In the genomic region with DNA sequence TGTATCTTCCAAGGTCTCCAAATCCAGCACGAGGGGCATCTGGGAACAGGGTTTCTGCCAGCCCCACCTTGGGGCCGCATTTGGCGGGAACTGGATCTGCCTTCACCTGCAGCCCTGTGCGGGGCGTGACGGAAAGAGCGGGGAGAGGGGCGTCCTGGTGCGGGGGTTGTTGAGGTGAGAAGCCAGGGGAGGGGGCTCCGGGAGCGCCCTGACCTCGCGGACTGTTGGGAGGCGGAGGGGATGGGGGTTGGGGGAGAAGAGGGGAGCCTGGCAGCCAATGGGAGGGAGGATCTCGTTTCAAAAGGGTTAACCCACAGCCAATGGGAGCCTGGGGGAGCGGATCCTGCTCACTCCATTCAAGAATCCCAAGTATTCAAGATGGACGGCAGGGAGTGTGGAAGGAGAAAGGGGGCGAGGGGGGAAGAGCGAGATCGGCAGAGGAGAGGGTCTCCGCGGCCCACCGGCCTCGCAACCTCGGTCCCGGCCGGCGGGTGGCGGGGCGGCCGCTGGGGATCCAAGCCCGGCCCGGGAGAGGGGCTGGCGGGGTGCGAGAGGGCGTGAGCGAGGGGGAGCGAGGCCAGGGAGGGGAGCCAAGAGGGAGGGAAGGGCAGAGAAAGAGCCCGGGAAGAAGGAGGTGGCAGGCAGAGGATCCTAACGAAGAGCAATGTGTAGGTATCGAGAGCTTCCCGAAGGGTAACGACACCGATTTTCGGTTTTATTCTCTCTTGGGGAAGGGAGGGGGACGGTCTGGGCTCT, we compare ENCODE assay signal across 8 cellular contexts. TPM values are rescaled to one million over a fixed set of nuclear protein-coding genes. Genes with fewer than 3 reads are reported as not detected.
DNase-seq lines count a peak whose midpoint lies in the region; ATAC-seq, FAIRE-seq and TF ChIP-seq lines count a peak whose summit lies in the region.

No MANE protein-coding gene starts in this region.

- POLR2A ChIA-PET in SK-N-SH (lab: Yijun Ruan, JAX) (interaction anchor here (1.0 to 1.8 kb wide), 2 partner anchors 40 to 70 kb away, joined by 4 to 11 read pairs; a partner anchor contains a TSS), endothelial cell of umbilical vein (lab: Charles Lee) (no interaction called here)

- H3K9me3 ChIP-seq in SK-N-SH, result no peaks in the 10 kb centered on the region
- H3K9me3 ChIP-seq in endothelial cell of umbilical vein (replicated peaks; ENCODE audit: control insufficient read depth, insufficient read depth, low read length), result no peaks in the 10 kb centered on the region

- BruUV-seq in endothelial cell of umbilical vein (replicated peaks; lab: Mats Ljungman, UMichigan), result no TSS peak

- 3% methylated on average over 46 of the region's 46 CpGs for WGBS in SK-N-SH (ENCODE audit: low lambda C conversion rate)

- H2AFZ ChIP-seq in SK-N-SH (ENCODE audit: low read depth), result peak overlapping the region; percentile 99
- peak overlapping the region; percentile 98 for H2AFZ ChIP-seq in endothelial cell of umbilical vein (ENCODE audit: low read depth, low read length)

- DNase-seq in GM04503 (ENCODE audit: low read depth) (peak; percentile 54), HuH-7.5 (ENCODE audit: low spot score) (peak; percentile 98), SK-N-SH (peak; percentile 98), endothelial cell of umbilical vein (ENCODE audit: low read depth, low spot score) (peak; percentile 80), medulla oblongata (ENCODE audit: extremely low spot score) (peak; percentile 51), superior temporal gyrus (ENCODE audit: extremely low spot score) (peak; percentile 72)
- DNase-seq in effector CD4-positive, alpha-beta T cell, result no peak

- H3K4me2 ChIP-seq in SK-N-SH, result peak overlapping the region; percentile 99
- H3K4me2 ChIP-seq in endothelial cell of umbilical vein (ENCODE audit: insufficient read depth, low read length), result peak overlapping the region; percentile 92

- no peaks in the 10 kb centered on the region for H3K27me3 ChIP-seq in SK-N-SH (ENCODE audit: insufficient read depth)
- H3K27me3 ChIP-seq in endothelial cell of umbilical vein (ENCODE audit: control insufficient read depth in 2 of 2, insufficient read depth in 2 of 2, low read length in 2 of 2), result peaks cover 2 to 7% of the 10 kb centered on the region in 2 experiments

- peak; percentile 93 for FAIRE-seq in endothelial cell of umbilical vein (lab: Jason Lieb, UNC)

- TF ChIP-seq EP300 in SK-N-SH (IDR thresholded peaks at IDR 0.05; ENCODE audit: borderline replicate concordance in 1 of 2, low read depth in 1 of 2, low read length in 1 of 2), result no peak

- H4K20me1 ChIP-seq in SK-N-SH (ENCODE audit: insufficient read depth), result peaks cover 29% of the 10 kb centered on the region
- no peaks in the 10 kb centered on the region for H4K20me1 ChIP-seq in endothelial cell of umbilical vein (replicated peaks; ENCODE audit: control insufficient read depth, extremely low read depth, insufficient read depth, low read length)

- H3K4me3 ChIP-seq in SK-N-SH (ENCODE audit: low read depth in 2 of 2, low read length in 1 of 2), result peak overlapping the region; percentile 86 to 99
- peak overlapping the region; percentile 55 to 87 (median 74) for H3K4me3 ChIP-seq in endothelial cell of umbilical vein (replicated peaks in 1 of 3; ENCODE audit: insufficient read depth in 1 of 3, low read depth in 1 of 3, low read length in 3 of 3)

- peak overlapping the region; percentile 99 for H3K9ac ChIP-seq in SK-N-SH
- peak overlapping the region; percentile 89 for H3K9ac ChIP-seq in endothelial cell of umbilical vein (replicated peaks; ENCODE audit: extremely low read depth, insufficient read depth, low read length)

- H3K27ac ChIP-seq in SK-N-SH (ENCODE audit: low read depth in 2 of 2, low read length in 1 of 2) (peak overlapping the region; percentile 77 to 81), endothelial cell of umbilical vein (ENCODE audit: insufficient read depth, low read depth, low read length) (peak overlapping the region; percentile 81)

- no peaks in the 10 kb centered on the region for H3K9me1 ChIP-seq in endothelial cell of umbilical vein (replicated peaks; ENCODE audit: control insufficient read depth, extremely low read depth, insufficient read depth, low read length)

- TF ChIP-seq POLR2A in endothelial cell of umbilical vein (IDR thresholded peaks at IDR 0.05; ENCODE audit: low read depth, low read length), result peak; percentile 82

- dilution Hi-C loops in endothelial cell of umbilical vein (cut with MboI; ENCODE audit: extremely low pct_ligation_motif_present, low sequenced_read_pairs), result no loop called here

- CTCF ChIA-PET in SK-N-SH (lab: Yijun Ruan, JAX) (interaction anchor here (1.1 to 17.7 kb wide), 6 partner anchors 11 to 180 kb away, joined by 3 to 326 read pairs (median 10); a partner anchor contains a TSS), endothelial cell of umbilical vein (lab: Charles Lee) (interaction anchor here (2.1 to 4.1 kb wide), 2 partner anchors 68 to 70 kb away, joined by 7 to 154 read pairs; a partner anchor contains a TSS)

- H3K36me3 ChIP-seq in SK-N-SH (replicated peaks in 1 of 2; ENCODE audit: control insufficient read depth in 1 of 2, insufficient read depth in 2 of 2, low read length in 1 of 2) (peaks cover 0 to 3% of the 10 kb centered on the region in 2 experiments), endothelial cell of umbilical vein (ENCODE audit: control insufficient read depth in 2 of 2, extremely low read depth in 1 of 2, insufficient read depth in 2 of 2, low read length in 2 of 2) (no peaks in the 10 kb centered on the region)

- H3F3A ChIP-seq in SK-N-SH (replicated peaks; ENCODE audit: insufficient read depth), result peaks cover 5% of the 10 kb centered on the region

- ATAC-seq in GM21529 (IDR thresholded peaks at IDR 0.05; ENCODE audit: unreplicated experiment), result no peak

- no peak for TF ChIP-seq RAD21 in SK-N-SH (IDR thresholded peaks at IDR 0.05; ENCODE audit: low read length)

- TF ChIP-seq CTCF in SK-N-SH (IDR thresholded peaks at IDR 0.05) (no peak), endothelial cell of umbilical vein (IDR thresholded peaks at IDR 0.05; ENCODE audit: extremely low read depth in 1 of 2, insufficient read depth in 1 of 2, low read depth in 1 of 2, low read length in 2 of 2) (no peak)

- H3K4me1 ChIP-seq in SK-N-SH (ENCODE audit: control insufficient read depth in 1 of 2, insufficient read depth in 2 of 2, low read depth in 1 of 2, low read length in 1 of 2) (peaks cover 14 to 18% of the 10 kb centered on the region in 2 experiments; a peak in 3 of 4 replicates), endothelial cell of umbilical vein (ENCODE audit: control insufficient read depth, extremely low read depth, insufficient read depth, low read length) (peaks cover 24% of the 10 kb centered on the region)

- H3K9me2 ChIP-seq in SK-N-SH, result no peaks in the 10 kb centered on the region

- peaks cover 48% of the 10 kb centered on the region for H3K79me2 ChIP-seq in SK-N-SH (ENCODE audit: insufficient read depth)
- H3K79me2 ChIP-seq in endothelial cell of umbilical vein (ENCODE audit: control insufficient read depth, insufficient read depth, low read length), result peaks cover 18% of the 10 kb centered on the region

- intact Hi-C loops in endothelial cell of umbilical vein (cut with micrococcal nuclease), result loop anchor here (1.0 to 2.0 kb wide), 3 partner anchors 19 to 213 kb away; a partner anchor contains a TSS

RNA-seq across cellular contexts. Expression of a gene that starts 11.5 kb away (rescaled TPM):
- polyA plus RNA-seq in SK-N-SH (2012; rRNA removed) (2.3 and 2.4 TPM in 2 replicates), endothelial cell of umbilical vein (0.03 and 0.06 TPM in 2 replicates)
- polyA plus RNA-seq in SK-N-SH (2012; cell fraction: cytosol; rRNA removed), result 1.0 and 1.1 TPM in 2 replicates
- 9.9 and 10.5 TPM in 2 replicates for polyA plus RNA-seq in SK-N-SH (2012; cell fraction: nucleus; rRNA removed)
- total RNA-seq in endothelial cell of umbilical vein, result 0.24 and 0.30 TPM in 2 replicates
- 0.04 and 0.05 TPM in 2 replicates for polyA plus RNA-seq in endothelial cell of umbilical vein (2011; cell fraction: cytosol; rRNA removed)
- 0.34 and 0.39 TPM in 2 replicates for polyA plus RNA-seq in endothelial cell of umbilical vein (2011; cell fraction: nucleus; rRNA removed)
- polyA plus RNA-seq in endothelial cell of umbilical vein (2012), result 0.13 and 0.35 TPM in 2 replicates
- polyA minus RNA-seq in endothelial cell of umbilical vein, result 0.17 TPM in 1 of 2 replicates, not detected in the other
- polyA minus RNA-seq in endothelial cell of umbilical vein (2011; cell fraction: cytosol; rRNA and poly(A)+ RNA removed), result not detected
- polyA minus RNA-seq in endothelial cell of umbilical vein (2011; cell fraction: nucleus; rRNA and poly(A)+ RNA removed), result 0.19 and 0.24 TPM in 2 replicates

RNA-seq across cellular contexts. Expression of a gene that starts 19.4 kb away (rescaled TPM):
- polyA plus RNA-seq in SK-N-SH (2012; rRNA removed), result 18.1 and 25.8 TPM in 2 replicates
- polyA plus RNA-seq in SK-N-SH (2012; cell fraction: cytosol; rRNA removed), result 20.0 and 22.9 TPM in 2 replicates
- polyA plus RNA-seq in SK-N-SH (2012; cell fraction: nucleus; rRNA removed), result 14.7 and 19.9 TPM in 2 replicates
- total RNA-seq in endothelial cell of umbilical vein, result 17.9 and 20.9 TPM in 2 replicates
- polyA plus RNA-seq in endothelial cell of umbilical vein, result 19.4 and 20.8 TPM in 2 replicates
- polyA plus RNA-seq in endothelial cell of umbilical vein (2011; cell fraction: cytosol; rRNA removed), result 22.1 and 25.0 TPM in 2 replicates
- polyA plus RNA-seq in endothelial cell of umbilical vein (2011; cell fraction: nucleus; rRNA removed), result 20.3 and 20.9 TPM in 2 replicates
- 19.1 and 25.1 TPM in 2 replicates for polyA plus RNA-seq in endothelial cell of umbilical vein (2012)
- polyA minus RNA-seq in endothelial cell of umbilical vein, result 25.3 and 34.8 TPM in 2 replicates
- polyA minus RNA-seq in endothelial cell of umbilical vein (2011; cell fraction: cytosol; rRNA and poly(A)+ RNA removed), result 11.5 TPM
- polyA minus RNA-seq in endothelial cell of umbilical vein (2011; cell fraction: nucleus; rRNA and poly(A)+ RNA removed), result 6.2 and 9.1 TPM in 2 replicates

RNA-seq across cellular contexts. Expression of a gene that starts 29.7 kb away (rescaled TPM):
- polyA plus RNA-seq in SK-N-SH (2012; rRNA removed), result 46.6 and 54.8 TPM in 2 replicates
- 25.0 and 35.9 TPM in 2 replicates for polyA plus RNA-seq in SK-N-SH (2012; cell fraction: cytosol; rRNA removed)
- polyA plus RNA-seq in SK-N-SH (2012; cell fraction: nucleus; rRNA removed), result 40.9 and 62.8 TPM in 2 replicates
- total RNA-seq in endothelial cell of umbilical vein, result 67.4 and 74.0 TPM in 2 replicates
- 52.9 and 61.1 TPM in 2 replicates for polyA plus RNA-seq in endothelial cell of umbilical vein
- polyA plus RNA-seq in endothelial cell of umbilical vein (2011; cell fraction: cytosol; rRNA removed), result 49.5 and 54.7 TPM in 2 replicates
- polyA plus RNA-seq in endothelial cell of umbilical vein (2011; cell fraction: nucleus; rRNA removed), result 58.1 and 61.0 TPM in 2 replicates
- 54.9 and 55.5 TPM in 2 replicates for polyA plus RNA-seq in endothelial cell of umbilical vein (2012)
- 110 and 138 TPM in 2 replicates for polyA minus RNA-seq in endothelial cell of umbilical vein
- 31.7 TPM for polyA minus RNA-seq in endothelial cell of umbilical vein (2011; cell fraction: cytosol; rRNA and poly(A)+ RNA removed)
- 34.6 and 49.5 TPM in 2 replicates for polyA minus RNA-seq in endothelial cell of umbilical vein (2011; cell fraction: nucleus; rRNA and poly(A)+ RNA removed)

RNA-seq across cellular contexts. Expression of a gene that starts 40.7 kb away (rescaled TPM):
- polyA plus RNA-seq in SK-N-SH (2012; rRNA removed) (1.9 and 4.5 TPM in 2 replicates), endothelial cell of umbilical vein (0.30 TPM in 1 of 2 replicates, not detected in the other)
- 2.7 and 3.4 TPM in 2 replicates for polyA plus RNA-seq in SK-N-SH (2012; cell fraction: cytosol; rRNA removed)
- 2.3 and 3.0 TPM in 2 replicates for polyA plus RNA-seq in SK-N-SH (2012; cell fraction: nucleus; rRNA removed)
- total RNA-seq in endothelial cell of umbilical vein, result not detected in 2 replicates
- 0.08 TPM in 1 of 2 replicates, not detected in the other for polyA plus RNA-seq in endothelial cell of umbilical vein (2011; cell fraction: cytosol; rRNA removed)
- polyA plus RNA-seq in endothelial cell of umbilical vein (2011; cell fraction: nucleus; rRNA removed), result 0.16 TPM in 1 of 2 replicates, not detected in the other
- 0.12 and 1.0 TPM in 2 replicates for polyA plus RNA-seq in endothelial cell of umbilical vein (2012)
- polyA minus RNA-seq in endothelial cell of umbilical vein, result not detected in 2 replicates
- polyA minus RNA-seq in endothelial cell of umbilical vein (2011; cell fraction: cytosol; rRNA and poly(A)+ RNA removed), result not detected
- not detected in 2 replicates for polyA minus RNA-seq in endothelial cell of umbilical vein (2011; cell fraction: nucleus; rRNA and poly(A)+ RNA removed)
